ENCODE assay signal across 22 cellular contexts in genomic region chr2:33126973-33127372, GRCh38.
DNase-seq lines count a peak whose midpoint lies in the region; ATAC-seq and TF ChIP-seq lines count a peak whose summit lies in the region.
"Had no signal": no experiment of that assay in that cellular context is flagged by ENCODE, and none has a peak within 500 bp of the region (broad histone marks: within the 10 kb centered on the region; RNA-seq: fewer than 3 reads in every experiment).

No MANE protein-coding gene starts in this region.

- no peak overlapping the region for H3K18ac ChIP-seq in H9 (ENCODE audit: insufficient read length, low read depth, low read length)

- H4K91ac ChIP-seq in H9 (ENCODE audit: insufficient read length, low read depth, low read length): no peak overlapping the region

- peaks cover 32% of the 10 kb centered on the region for H3K4me1 ChIP-seq in foreskin keratinocyte
- H3K4me1 ChIP-seq in CD8-positive, alpha-beta memory T cell (ENCODE audit: insufficient read depth, low read length): no peaks in the 10 kb centered on the region
- H3K4me1 ChIP-seq in colonic mucosa: no peaks in the 10 kb centered on the region
- H3K4me1 ChIP-seq in H9 (ENCODE audit: insufficient read depth, low read length): no peaks in the 10 kb centered on the region
- H3K4me1 ChIP-seq: breast epithelium, gastrocnemius medialis, upper lobe of right lung had no signal

- no peak overlapping the region for H2AK5ac ChIP-seq in H9 (ENCODE audit: insufficient read length, low read length)

- no peak overlapping the region for H3K4ac ChIP-seq in H9 (ENCODE audit: low read depth, low read length)

- H3K56ac ChIP-seq in H9 (ENCODE audit: insufficient read length, low read depth, low read length): no peak overlapping the region

- H3K14ac ChIP-seq in H9 (ENCODE audit: insufficient read depth, low read length): no peak overlapping the region

- H3K27me3 Mint-ChIP-seq in HFFc6 (ENCODE audit: insufficient read depth): no peaks in the 10 kb centered on the region
- H3K27me3 Mint-ChIP-seq in CD8-positive, alpha-beta memory T cell: peaks cover 10 to 21% of the 10 kb centered on the region in 2 donors
- no peaks in the 10 kb centered on the region for H3K27me3 Mint-ChIP-seq in H9 (ENCODE audit: low read depth)
- H3K27me3 Mint-ChIP-seq: stimulated activated memory B cell treated with anti-CD40 and anti-IgM and Interleukin-4, amounts not matched to agents 10 μg/mL and 1 μg/mL and 100 μg/mL, for 72 hours had no signal

- no peak overlapping the region for H2BK12ac ChIP-seq in H9 (ENCODE audit: insufficient read length, low read depth, low read length)

- H3K36me3 Mint-ChIP-seq in HFFc6 (ENCODE audit: low read depth) (peaks cover 4% of the 10 kb centered on the region), H9 (ENCODE audit: insufficient read depth in 1 of 3, low read depth in 3 of 3) (peaks cover 0 to 2% (median 0%) of the 10 kb centered on the region in 3 experiments; a peak in 1 of 7 replicates)
- H3K36me3 Mint-ChIP-seq in CD8-positive, alpha-beta memory T cell: no peaks in the 10 kb centered on the region
- H3K36me3 Mint-ChIP-seq: stimulated activated memory B cell treated with anti-CD40 and anti-IgM and Interleukin-4, amounts not matched to agents 10 μg/mL and 1 μg/mL and 100 μg/mL, for 72 hours had no signal

- intact Hi-C loops in colonic mucosa (cut with DNase I): no loop called here

- H3K36me3 ChIP-seq in CD8-positive, alpha-beta memory T cell (ENCODE audit: insufficient read depth, low read length): no peaks in the 10 kb centered on the region
- H3K36me3 ChIP-seq in colonic mucosa: no peaks in the 10 kb centered on the region
- H3K36me3 ChIP-seq: breast epithelium, gastrocnemius medialis, left lung, upper lobe of right lung had no signal

- peak; percentile 70 for ATAC-seq in foreskin keratinocyte
- ATAC-seq: gastrocnemius medialis; GM23338; left lung; stimulated activated memory B cell treated with anti-CD40 and anti-IgM and Interleukin-4, amounts not matched to agents 10 μg/mL and 1 μg/mL and 100 μg/mL, for 72 hours; upper lobe of right lung had no signal

- peak overlapping the region; percentile 87 for H3K27ac Mint-ChIP-seq in HFFc6
- H3K27ac Mint-ChIP-seq in CD8-positive, alpha-beta memory T cell: no peak overlapping the region
- no peak overlapping the region for H3K27ac Mint-ChIP-seq in H9
- H3K27ac Mint-ChIP-seq: activated naive CD4-positive, alpha-beta T cell treated with anti-CD3 and anti-CD28 coated beads for 36 hours; GM23338; stimulated activated memory B cell treated with anti-CD40 and anti-IgM and Interleukin-4, amounts not matched to agents 10 μg/mL and 1 μg/mL and 100 μg/mL, for 72 hours had no signal

- H3K4me1 Mint-ChIP-seq in HFFc6 (ENCODE audit: low read depth) (peaks cover 55% of the 10 kb centered on the region), H9 (no peaks in the 10 kb centered on the region)
- H3K4me1 Mint-ChIP-seq in CD8-positive, alpha-beta memory T cell: no peaks in the 10 kb centered on the region
- H3K4me1 Mint-ChIP-seq: GM23338; stimulated activated memory B cell treated with anti-CD40 and anti-IgM and Interleukin-4, amounts not matched to agents 10 μg/mL and 1 μg/mL and 100 μg/mL, for 72 hours had no signal

- H3K4me3 Mint-ChIP-seq in HFFc6 (peak overlapping the region; percentile 74), H9 (no peak overlapping the region)
- no peak overlapping the region for H3K4me3 Mint-ChIP-seq in CD8-positive, alpha-beta memory T cell
- H3K4me3 Mint-ChIP-seq: activated naive CD4-positive, alpha-beta T cell treated with anti-CD3 and anti-CD28 coated beads for 36 hours; GM23338; stimulated activated memory B cell treated with anti-CD40 and anti-IgM and Interleukin-4, amounts not matched to agents 10 μg/mL and 1 μg/mL and 100 μg/mL, for 72 hours had no signal

- no peaks in the 10 kb centered on the region for H3K9me3 ChIP-seq in CD8-positive, alpha-beta memory T cell (ENCODE audit: low read length)
- H3K9me3 ChIP-seq in colonic mucosa: no peaks in the 10 kb centered on the region
- H3K9me3 ChIP-seq in H9 (ENCODE audit: control insufficient read depth, low read depth, low read length): no peaks in the 10 kb centered on the region
- H3K9me3 ChIP-seq: breast epithelium, gastrocnemius medialis, left lung, upper lobe of right lung had no signal

- H3K27me3 ChIP-seq in foreskin keratinocyte (no peaks in the 10 kb centered on the region), colonic mucosa (no peaks in the 10 kb centered on the region), H9 (ENCODE audit: insufficient read depth, low read length) (no peaks in the 10 kb centered on the region)
- H3K27me3 ChIP-seq in CD8-positive, alpha-beta memory T cell (ENCODE audit: insufficient read depth, low read length, poor library complexity, severe bottlenecking): no peaks in the 10 kb centered on the region
- H3K27me3 ChIP-seq: breast epithelium, gastrocnemius medialis, left lung, upper lobe of right lung had no signal

- no peak overlapping the region for H4K5ac ChIP-seq in H9 (ENCODE audit: insufficient read length, low read depth, low read length)

- H4K8ac ChIP-seq in H9 (replicated peaks; ENCODE audit: insufficient read length, low read depth, low read length): no peak overlapping the region

- H3K23me2 ChIP-seq in H9 (ENCODE audit: insufficient read length, low read depth, low read length, poor library complexity, severe bottlenecking): no peaks in the 10 kb centered on the region

- H3K79me2 ChIP-seq in H9 (ENCODE audit: insufficient read depth, low read length): no peaks in the 10 kb centered on the region

- H3T11ph ChIP-seq in H9 (ENCODE audit: low read length): no peak overlapping the region

- H3K4me2 ChIP-seq in H9 (ENCODE audit: insufficient read depth, insufficient read length, low read length): no peak overlapping the region
- H3K4me2 ChIP-seq: GM23338, KMS-11 had no signal

- DNase-seq in HFFc6 (peak; percentile 55), astrocyte of the spinal cord (ENCODE audit: low read depth, low spot score) (peak; percentile 61), foreskin keratinocyte (peak; percentile 41 to 60), NCI-H2196 treated with DMSO at 0.1 percent for 48 hours (lab: John Stamatoyannopoulos, UW; ENCODE audit: unreplicated experiment) (no peak), colonic mucosa (no peak), H9 (no peak)
- DNase-seq in CD8-positive, alpha-beta memory T cell: no peak
- DNase-seq: activated naive CD4-positive, alpha-beta T cell treated with anti-CD3 and anti-CD28 coated beads for 36 hours; effector CD4-positive, alpha-beta T cell; gastrocnemius medialis; GDM1; left lung; NCI-H1417; occipital lobe; SHP77; upper lobe of right lung had no signal

- POLR2A ChIA-PET in CD8-positive, alpha-beta memory T cell (lab: Charles Lee): no interaction called here

- H3K4me3 ChIP-seq in astrocyte of the spinal cord (ENCODE audit: low read depth, low read length): no peak overlapping the region
- no peak overlapping the region for H3K4me3 ChIP-seq in CD8-positive, alpha-beta memory T cell (ENCODE audit: low read length)
- no peak overlapping the region for H3K4me3 ChIP-seq in colonic mucosa
- H3K4me3 ChIP-seq: breast epithelium, gastrocnemius medialis, GM23338, left lung, skin epidermis, upper lobe of right lung had no signal

- H2AFZ ChIP-seq in H9 (ENCODE audit: low read length): no peak overlapping the region
- H2AFZ ChIP-seq: GM23338 had no signal

- TF ChIP-seq CTCF in 22Rv1 (IDR thresholded peaks at IDR 0.05): 0 out of 2 replicates have a peak, but pooled peaks have one; percentile 2
- TF ChIP-seq CTCF in HFFc6 (IDR thresholded peaks at IDR 0.05): no peak
- no peak for TF ChIP-seq CTCF in astrocyte of the spinal cord (IDR thresholded peaks at IDR 0.05; ENCODE audit: low read depth, low read length)
- no peak for TF ChIP-seq CTCF in foreskin keratinocyte (conservative IDR thresholded peaks at IDR 0.05)
- TF ChIP-seq CTCF in colonic mucosa (IDR thresholded peaks at IDR 0.05): no peak
- no peak for TF ChIP-seq CTCF in H9 (conservative IDR thresholded peaks at IDR 0.05)

- no peak overlapping the region for H2BK120ac ChIP-seq in H9 (ENCODE audit: low read depth, low read length, poor library complexity, severe bottlenecking)

- in situ Hi-C loops in astrocyte of the spinal cord (cut with HindIII; ENCODE audit: low sequenced_read_pairs): no loop called here

- no peak overlapping the region for H3K23ac ChIP-seq in H9 (ENCODE audit: insufficient read length, low read depth, low read length)

- no peak overlapping the region for H3K27ac ChIP-seq in 22Rv1
- peak overlapping the region; percentile 53 for H3K27ac ChIP-seq in foreskin keratinocyte
- no peak overlapping the region for H3K27ac ChIP-seq in CD8-positive, alpha-beta memory T cell (ENCODE audit: low read depth, low read length)
- H3K27ac ChIP-seq in colonic mucosa: no peak overlapping the region
- H3K27ac ChIP-seq in H9 (ENCODE audit: insufficient read length, low read depth, low read length): no peak overlapping the region
- H3K27ac ChIP-seq: breast epithelium, KMS-11, left lung, upper lobe of right lung had no signal

- CTCF ChIA-PET in CD8-positive, alpha-beta memory T cell (lab: Charles Lee): interaction anchor here (1.5 kb wide), 1 partner anchor 9 kb away, joined by 3 read pairs; no protein-coding TSS in a partner anchor

- no peak overlapping the region for H2BK20ac ChIP-seq in H9 (ENCODE audit: low read depth, low read length, poor library complexity, severe bottlenecking)

- H3K79me1 ChIP-seq in H9 (ENCODE audit: insufficient read depth, low read depth, low read length, poor library complexity, severe bottlenecking): no peaks in the 10 kb centered on the region

- no peak overlapping the region for H2BK15ac ChIP-seq in H9 (ENCODE audit: low read depth, low read length)

- no peak overlapping the region for H3K9ac ChIP-seq in colonic mucosa (ENCODE audit: low read depth in 2 of 2, low read length in 2 of 2)
- H3K9ac ChIP-seq in H9 (ENCODE audit: extremely low read depth, insufficient read length, low read length): no peak overlapping the region
- H3K9ac ChIP-seq: KMS-11 had no signal

- WGBS in H9 (ENCODE audit: extremely low coverage, insufficient read length, low lambda C conversion rate): no CpG with 5 or more reads among the region's 3 CpGs

- H3K9me3 Mint-ChIP-seq in HFFc6: no peaks in the 10 kb centered on the region
- H3K9me3 Mint-ChIP-seq in CD8-positive, alpha-beta memory T cell: peaks cover 0 to 3% (median 0%) of the 10 kb centered on the region in 5 donors
- no peaks in the 10 kb centered on the region for H3K9me3 Mint-ChIP-seq in H9
- H3K9me3 Mint-ChIP-seq: activated naive CD4-positive, alpha-beta T cell treated with anti-CD3 and anti-CD28 coated beads for 36 hours; GM23338; stimulated activated memory B cell treated with anti-CD40 and anti-IgM and Interleukin-4, amounts not matched to agents 10 μg/mL and 1 μg/mL and 100 μg/mL, for 72 hours had no signal

- no peaks in the 10 kb centered on the region for H4K20me1 ChIP-seq in H9 (ENCODE audit: control insufficient read depth, insufficient read depth, insufficient read length)

- H2BK5ac ChIP-seq in H9 (ENCODE audit: insufficient read length, low read length): no peak overlapping the region

Comparison
In these comparisons a context has a peak if more than half of its experiments do, and no peak if none do; other contexts are left out.
1. DNase-seq: peak in HFFc6 (single experiment), astrocyte of the spinal cord (single experiment) and foreskin keratinocyte (2 of 2); none in NCI-H2196 treated with DMSO at 0.1 percent for 48 hours (single experiment), CD8-positive, alpha-beta memory T cell (0 of 5), colonic mucosa (single experiment) and H9 (single experiment).